ENCODE assay signal across 7 cellular contexts in genomic region chr11:46918087-46918751, GRCh38. TPM values are rescaled to one million over a fixed set of nuclear protein-coding genes. Genes with fewer than 3 reads are reported as not detected.
DNase-seq lines count a peak whose midpoint lies in the region; ATAC-seq, FAIRE-seq and TF ChIP-seq lines count a peak whose summit lies in the region.

A gene with protein sequence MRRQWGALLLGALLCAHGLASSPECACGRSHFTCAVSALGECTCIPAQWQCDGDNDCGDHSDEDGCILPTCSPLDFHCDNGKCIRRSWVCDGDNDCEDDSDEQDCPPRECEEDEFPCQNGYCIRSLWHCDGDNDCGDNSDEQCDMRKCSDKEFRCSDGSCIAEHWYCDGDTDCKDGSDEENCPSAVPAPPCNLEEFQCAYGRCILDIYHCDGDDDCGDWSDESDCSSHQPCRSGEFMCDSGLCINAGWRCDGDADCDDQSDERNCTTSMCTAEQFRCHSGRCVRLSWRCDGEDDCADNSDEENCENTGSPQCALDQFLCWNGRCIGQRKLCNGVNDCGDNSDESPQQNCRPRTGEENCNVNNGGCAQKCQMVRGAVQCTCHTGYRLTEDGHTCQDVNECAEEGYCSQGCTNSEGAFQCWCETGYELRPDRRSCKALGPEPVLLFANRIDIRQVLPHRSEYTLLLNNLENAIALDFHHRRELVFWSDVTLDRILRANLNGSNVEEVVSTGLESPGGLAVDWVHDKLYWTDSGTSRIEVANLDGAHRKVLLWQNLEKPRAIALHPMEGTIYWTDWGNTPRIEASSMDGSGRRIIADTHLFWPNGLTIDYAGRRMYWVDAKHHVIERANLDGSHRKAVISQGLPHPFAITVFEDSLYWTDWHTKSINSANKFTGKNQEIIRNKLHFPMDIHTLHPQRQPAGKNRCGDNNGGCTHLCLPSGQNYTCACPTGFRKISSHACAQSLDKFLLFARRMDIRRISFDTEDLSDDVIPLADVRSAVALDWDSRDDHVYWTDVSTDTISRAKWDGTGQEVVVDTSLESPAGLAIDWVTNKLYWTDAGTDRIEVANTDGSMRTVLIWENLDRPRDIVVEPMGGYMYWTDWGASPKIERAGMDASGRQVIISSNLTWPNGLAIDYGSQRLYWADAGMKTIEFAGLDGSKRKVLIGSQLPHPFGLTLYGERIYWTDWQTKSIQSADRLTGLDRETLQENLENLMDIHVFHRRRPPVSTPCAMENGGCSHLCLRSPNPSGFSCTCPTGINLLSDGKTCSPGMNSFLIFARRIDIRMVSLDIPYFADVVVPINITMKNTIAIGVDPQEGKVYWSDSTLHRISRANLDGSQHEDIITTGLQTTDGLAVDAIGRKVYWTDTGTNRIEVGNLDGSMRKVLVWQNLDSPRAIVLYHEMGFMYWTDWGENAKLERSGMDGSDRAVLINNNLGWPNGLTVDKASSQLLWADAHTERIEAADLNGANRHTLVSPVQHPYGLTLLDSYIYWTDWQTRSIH (N-terminal part only) (minus strand): TSS chr11:46918550. CDS start chr11:46918379, 171 bp downstream.

- peak; percentile 44 for ATAC-seq in GM18502 (IDR thresholded peaks at IDR 0.05; ENCODE audit: poor library complexity, unreplicated experiment)
- ATAC-seq in activated T-cell treated with anti-CD3 and anti-CD28 coated beads, Interleukin-2, amount 50 U/mL, for 4 hours, result peak; percentile 64 to 76
- peak; percentile 40 to 66 for ATAC-seq in naive thymus-derived CD8-positive, alpha-beta T cell

- TF ChIP-seq POLR2A in vagina (IDR thresholded peaks at IDR 0.05), result peak in 1 of 2 donors; percentile 8

- H3K79me2 ChIP-seq in Karpas-422 (ENCODE audit: low read length), result no peaks in the 10 kb centered on the region

- H3K9me3 ChIP-seq in Karpas-422 (ENCODE audit: low read length) (no peaks in the 10 kb centered on the region), vagina (no peaks in the 10 kb centered on the region)

- peaks cover 25% of the 10 kb centered on the region for H3K4me1 Mint-ChIP-seq in activated T-cell treated with anti-CD3 and anti-CD28 coated beads, Interleukin-2, amount 50 U/mL, for 4 hours (ENCODE audit: low read depth)
- H3K4me1 Mint-ChIP-seq in naive thymus-derived CD8-positive, alpha-beta T cell, result peaks cover 20 to 29% (median 28%) of the 10 kb centered on the region in 4 donors

- FAIRE-seq in RCC 7860 (lab: Jason Lieb, UNC), result no peak

- POLR2A ChIA-PET in naive thymus-derived CD8-positive, alpha-beta T cell (lab: Charles Lee), result interaction anchor here (0.6 kb wide), 1 partner anchor 16 kb away, joined by 3 read pairs; no protein-coding TSS in a partner anchor

- H3K27ac Mint-ChIP-seq in naive thymus-derived CD8-positive, alpha-beta T cell, result peak within 1 kb of the TSS in 7 of 10 donors; percentile 2 to 87 (median 63)

- peak; percentile 70 for DNase-seq in Karpas-422
- DNase-seq in activated T-cell treated with anti-CD3 and anti-CD28 coated beads, Interleukin-2, amount 50 U/mL, for 4 hours, result peak; percentile 21
- no peak for DNase-seq in fibroblast of pulmonary artery (ENCODE audit: low read depth)
- DNase-seq in naive thymus-derived CD8-positive, alpha-beta T cell, result peak in 4 of 10 donors; percentile 21 to 47 (median 30)
- DNase-seq in vagina (ENCODE audit: extremely low spot score in 2 of 2), result no peak
- no peak for DNase-seq in RCC 7860 (ENCODE audit: low spot score)

- H3K4me3 ChIP-seq in Karpas-422 (ENCODE audit: low read length), result peak within 1 kb of the TSS; percentile 68
- peak within 1 kb of the TSS; percentile 55 for H3K4me3 ChIP-seq in fibroblast of pulmonary artery (replicated peaks; ENCODE audit: low read depth, low read length)
- H3K4me3 ChIP-seq in vagina, result peak within 1 kb of the TSS; percentile 63 to 74

- intact Hi-C loops in vagina (cut with DNase I), result no loop called here

- H3K36me3 ChIP-seq in Karpas-422 (ENCODE audit: insufficient read depth, low read length) (no peaks in the 10 kb centered on the region), vagina (no peaks in the 10 kb centered on the region)

- no peaks in the 10 kb centered on the region for H3K9me2 ChIP-seq in Karpas-422 (replicated peaks; ENCODE audit: insufficient read depth, low read length)

- TF ChIP-seq CTCF in fibroblast of pulmonary artery (IDR thresholded peaks at IDR 0.05; ENCODE audit: low read length, missing control alignments) (no peak), vagina (IDR thresholded peaks at IDR 0.05) (no peak)

- H3K9ac ChIP-seq in Karpas-422 (ENCODE audit: low read length), result peak within 1 kb of the TSS; percentile 71

- H3K4me1 ChIP-seq in Karpas-422 (ENCODE audit: low read length), result peaks cover 57% of the 10 kb centered on the region
- peaks cover 50% of the 10 kb centered on the region for H3K4me1 ChIP-seq in vagina

- H4K20me1 ChIP-seq in Karpas-422 (ENCODE audit: insufficient read depth, low read depth, low read length), result 0 out of 2 replicates have a peak, but pooled peaks cover 3% of the 10 kb centered on the region

- H3K9me3 Mint-ChIP-seq in activated T-cell treated with anti-CD3 and anti-CD28 coated beads, Interleukin-2, amount 50 U/mL, for 4 hours, result no peaks in the 10 kb centered on the region
- no peaks in the 10 kb centered on the region for H3K9me3 Mint-ChIP-seq in naive thymus-derived CD8-positive, alpha-beta T cell

- H3K27ac ChIP-seq in Karpas-422 (ENCODE audit: low read length), result peak within 1 kb of the TSS; percentile 63
- H3K27ac ChIP-seq in vagina, result peak within 1 kb of the TSS; percentile 86

- H3K27me3 Mint-ChIP-seq in activated T-cell treated with anti-CD3 and anti-CD28 coated beads, Interleukin-2, amount 50 U/mL, for 4 hours (ENCODE audit: low read depth), result peaks cover 58% of the 10 kb centered on the region
- peaks cover 35 to 61% (median 52%) of the 10 kb centered on the region in 5 donors for H3K27me3 Mint-ChIP-seq in naive thymus-derived CD8-positive, alpha-beta T cell

- H3K4me3 Mint-ChIP-seq in activated T-cell treated with anti-CD3 and anti-CD28 coated beads, Interleukin-2, amount 50 U/mL, for 4 hours, result peak within 1 kb of the TSS; percentile 77
- peak within 1 kb of the TSS; percentile 77 to 94 (median 83) for H3K4me3 Mint-ChIP-seq in naive thymus-derived CD8-positive, alpha-beta T cell

- H3K27me3 ChIP-seq in Karpas-422 (ENCODE audit: low read length) (no peaks in the 10 kb centered on the region), vagina (no peaks in the 10 kb centered on the region)

- H3K36me3 Mint-ChIP-seq in activated T-cell treated with anti-CD3 and anti-CD28 coated beads, Interleukin-2, amount 50 U/mL, for 4 hours (ENCODE audit: insufficient read depth), result no peaks in the 10 kb centered on the region
- H3K36me3 Mint-ChIP-seq in naive thymus-derived CD8-positive, alpha-beta T cell, result peaks cover 0 to 2% (median 0%) of the 10 kb centered on the region in 3 donors

- H2AFZ ChIP-seq in Karpas-422 (ENCODE audit: low read length), result peak within 1 kb of the TSS; percentile 83

- H3K4me2 ChIP-seq in Karpas-422 (ENCODE audit: low read depth, low read length, poor library complexity, severe bottlenecking), result peak within 1 kb of the TSS; percentile 90

RNA-seq across cellular contexts. Expression of the gene that starts here (rescaled TPM):
- 2.6 and 3.9 TPM in 2 replicates for total RNA-seq in Karpas-422 (2014; rRNA removed; shearing (Covaris generic); ENCODE audit: low replicate concordance)
- under 1 TPM; 0.11 to 0.13 (median 0.13) TPM for total RNA-seq in activated T-cell treated with anti-CD3 and anti-CD28 coated beads, Interleukin-2, amount 50 U/mL, for 4 hours
- not detected for total RNA-seq in naive thymus-derived CD8-positive, alpha-beta T cell
- not detected for polyA plus RNA-seq in naive thymus-derived CD8-positive, alpha-beta T cell
- total RNA-seq in vagina, result 10.1 TPM

Comparison
In these comparisons a context has a peak if more than half of its experiments do, and no peak if none do; other contexts are left out.
1. Peak in DNase-seq and ATAC-seq in activated T-cell treated with anti-CD3 and anti-CD28 coated beads, Interleukin-2, amount 50 U/mL, for 4 hours; RNA of the gene not detected or under 1 TPM.
2. Peak in ATAC-seq in naive thymus-derived CD8-positive, alpha-beta T cell; RNA of the gene not detected or under 1 TPM.